23 cellular contexts compared by ENCODE assay signal in genomic region chr15:27677951-27678350, GRCh38.
A peak's percentile ranks its signal among the peaks of the same experiment; 100 is the strongest.
DNase-seq lines count a peak whose midpoint lies in the region; TF ChIP-seq lines count a peak whose summit lies in the region.
"Had no signal": no experiment of that assay in that cellular context is flagged by ENCODE, and none has a peak within 500 bp of the region (broad histone marks: within the 10 kb centered on the region; RNA-seq: fewer than 3 reads in every experiment).

No MANE protein-coding gene starts in this region.

- H3K4me2 ChIP-seq in neural progenitor cell = no peak overlapping the region

- no peaks in the 10 kb centered on the region for H3K79me2 ChIP-seq in neural progenitor cell (ENCODE audit: low read depth)

- H3K4me3 ChIP-seq in endodermal cell (ENCODE audit: low read length) (no peak overlapping the region), neural progenitor cell (no peak overlapping the region)
- H3K4me3 ChIP-seq: BLaER1, GM12878 had no signal

- DNase-seq in endodermal cell = no peak
- DNase-seq in neural progenitor cell (ENCODE audit: low spot score) = no peak
- peak; percentile 59 for DNase-seq in osteocyte (ENCODE audit: extremely low spot score, unreplicated experiment)
- DNase-seq in T1000 (lab: John Stamatoyannopoulos, UW) = no peak
- DNase-seq in NCI-H2196 treated with DMSO at 0.1 percent for 48 hours (lab: John Stamatoyannopoulos, UW; ENCODE audit: unreplicated experiment) = no peak
- no peak for DNase-seq in NCI-H1092 treated with DMSO at 0.1 percent for 48 hours (lab: John Stamatoyannopoulos, UW)
- DNase-seq: 8988T; ACHN; BE2C; C1 segment of cervical spinal cord; CD4-positive, alpha-beta memory T cell; CD4-positive, CD25-positive, alpha-beta regulatory T cell; CD8-positive, alpha-beta memory T cell; COR-L47; DMS 273 treated with DMSO at 0.1 percent for 48 hours; DMS153; DMS79; DND-41; EL; GDM1 had no signal

- no peaks in the 10 kb centered on the region for H3K9me3 Mint-ChIP-seq in endodermal cell
- no peaks in the 10 kb centered on the region for H3K9me3 Mint-ChIP-seq in neural progenitor cell
- H3K9me3 Mint-ChIP-seq in osteocyte (ENCODE audit: unreplicated experiment) = no peaks in the 10 kb centered on the region

- H3K27ac Mint-ChIP-seq in endodermal cell (no peak overlapping the region), neural progenitor cell (no peak overlapping the region), osteocyte (ENCODE audit: unreplicated experiment) (no peak overlapping the region)
- H3K27ac Mint-ChIP-seq: CD14-positive monocyte; CD4-positive, alpha-beta memory T cell; CD4-positive, CD25-positive, alpha-beta regulatory T cell had no signal

- H3K4me1 ChIP-seq in endodermal cell (ENCODE audit: control insufficient read depth, insufficient read depth, low read length) (peaks cover 6% of the 10 kb centered on the region), neural progenitor cell (peaks cover 40% of the 10 kb centered on the region)
- H3K4me1 ChIP-seq: BE2C had no signal

- 96 to 100% methylated on average over 1 to 6 of the region's 6 CpGs for WGBS in endodermal cell (ENCODE audit: insufficient coverage in 1 of 2, insufficient read length in 1 of 2), 2 experiments

- H3K4me1 Mint-ChIP-seq in endodermal cell (peaks cover 18% of the 10 kb centered on the region), neural progenitor cell (peaks cover 34% of the 10 kb centered on the region), osteocyte (ENCODE audit: unreplicated experiment) (peaks cover 10% of the 10 kb centered on the region)
- H3K4me1 Mint-ChIP-seq: CD14-positive monocyte; CD4-positive, alpha-beta memory T cell; CD4-positive, CD25-positive, alpha-beta regulatory T cell; CD8-positive, alpha-beta memory T cell had no signal

- no peak overlapping the region for H3K27ac ChIP-seq in endodermal cell (ENCODE audit: low read depth, low read length)
- H3K27ac ChIP-seq in neural progenitor cell = no peak overlapping the region
- H3K27ac ChIP-seq: BLaER1 had no signal

- peaks cover 2% of the 10 kb centered on the region for H3K27me3 Mint-ChIP-seq in endodermal cell (ENCODE audit: insufficient read depth)
- H3K27me3 Mint-ChIP-seq in neural progenitor cell (ENCODE audit: insufficient read depth, low read depth) = peaks cover 22% of the 10 kb centered on the region
- no peaks in the 10 kb centered on the region for H3K27me3 Mint-ChIP-seq in osteocyte (ENCODE audit: unreplicated experiment)
- H3K27me3 Mint-ChIP-seq: CD4-positive, CD25-positive, alpha-beta regulatory T cell had no signal

- H3K9ac ChIP-seq in endodermal cell (ENCODE audit: extremely low read depth, low read length, poor library complexity, severe bottlenecking) = no peak overlapping the region
- no peak overlapping the region for H3K9ac ChIP-seq in neural progenitor cell
- H3K9ac ChIP-seq: BLaER1 had no signal

- H3K9me3 ChIP-seq in endodermal cell (ENCODE audit: control insufficient read depth, low read length) (no peaks in the 10 kb centered on the region), neural progenitor cell (ENCODE audit: low read depth) (no peaks in the 10 kb centered on the region)
- H3K9me3 ChIP-seq: BE2C, BLaER1 had no signal

- no peaks in the 10 kb centered on the region for H3K27me3 ChIP-seq in endodermal cell (ENCODE audit: control insufficient read depth, insufficient read depth, low read length, poor library complexity, severe bottlenecking)
- H3K27me3 ChIP-seq in neural progenitor cell = no peaks in the 10 kb centered on the region
- H3K27me3 ChIP-seq: BE2C, BLaER1 had no signal

- H3K36me3 Mint-ChIP-seq in endodermal cell (ENCODE audit: low read depth) (no peaks in the 10 kb centered on the region), neural progenitor cell (no peaks in the 10 kb centered on the region), osteocyte (ENCODE audit: unreplicated experiment) (no peaks in the 10 kb centered on the region)
- H3K36me3 Mint-ChIP-seq: CD14-positive monocyte; CD4-positive, alpha-beta memory T cell; CD4-positive, CD25-positive, alpha-beta regulatory T cell; CD8-positive, alpha-beta memory T cell had no signal

- no peak overlapping the region for H2AFZ ChIP-seq in neural progenitor cell (replicated peaks)

- TF ChIP-seq CTCF in endodermal cell (conservative IDR thresholded peaks at IDR 0.05) = peak; percentile 0
- TF ChIP-seq CTCF in neural progenitor cell (IDR thresholded peaks at IDR 0.05) = no peak
- TF ChIP-seq CTCF in osteocyte (IDR thresholded peaks at IDR 0.05) = no peak

- H3F3A ChIP-seq in neural progenitor cell (ENCODE audit: low read depth) = peaks cover 20% of the 10 kb centered on the region

- H3K36me3 ChIP-seq in endodermal cell (ENCODE audit: control insufficient read depth, insufficient read depth, low read length) (no peaks in the 10 kb centered on the region), neural progenitor cell (no peaks in the 10 kb centered on the region)
- H3K36me3 ChIP-seq: BE2C, BLaER1 had no signal

- no peak overlapping the region for H3K4me3 Mint-ChIP-seq in endodermal cell
- peak overlapping the region; percentile 54 for H3K4me3 Mint-ChIP-seq in neural progenitor cell
- no peak overlapping the region for H3K4me3 Mint-ChIP-seq in osteocyte (ENCODE audit: unreplicated experiment)
- H3K4me3 Mint-ChIP-seq: CD4-positive, alpha-beta memory T cell; CD4-positive, CD25-positive, alpha-beta regulatory T cell; CD8-positive, alpha-beta memory T cell had no signal

- H4K20me1 ChIP-seq in neural progenitor cell (ENCODE audit: low read depth) = no peaks in the 10 kb centered on the region
- H4K20me1 ChIP-seq: BLaER1 had no signal
